ENCODE assay signal across 23 cellular contexts in genomic region chr5:40623480-40624420, GRCh38. TPM values are rescaled to one million over a fixed set of nuclear protein-coding genes. Genes with fewer than 3 reads are reported as not detected.
DNase-seq lines count a peak whose midpoint lies in the region; ATAC-seq and TF ChIP-seq lines count a peak whose summit lies in the region.
"Had no signal": no experiment of that assay in that cellular context is flagged by ENCODE, and none has a peak within 500 bp of the region (broad histone marks: within the 10 kb centered on the region; RNA-seq: fewer than 3 reads in every experiment).

No MANE protein-coding gene starts in this region.

- no peak overlapping the region for H3K9ac ChIP-seq in H9 (ENCODE audit: extremely low read depth, insufficient read length, low read length)
- H3K9ac ChIP-seq: BLaER1 treated with 17β-estradiol and CSF1 and Interleukin-3, amounts not matched to agents 10 nM and 100 nM; KMS-11 had no signal

- H3K36me3 ChIP-seq in CD4-positive, CD25-positive, alpha-beta regulatory T cell (ENCODE audit: control insufficient read depth, insufficient read depth, low read length) = no peaks in the 10 kb centered on the region
- H3K36me3 ChIP-seq: BLaER1 treated with 17β-estradiol and CSF1 and Interleukin-3, amounts not matched to agents 10 nM and 100 nM; thyroid gland had no signal

- H2AK5ac ChIP-seq in H9 (ENCODE audit: insufficient read length, low read length) = no peak overlapping the region

- no CpG with 5 or more reads among the region's 2 CpGs for whole genome bisulfite sequencing in H9 (ENCODE audit: extremely low coverage, insufficient read length, low lambda C conversion rate)

- H3K27me3 Mint-ChIP-seq in activated CD4-positive, alpha-beta T cell treated with anti-CD3 and anti-CD28 coated beads, Interleukin-2, amount 10 ng/mL, durations not matched to agents 7 days and 5 days = no peaks in the 10 kb centered on the region
- peaks cover 5% of the 10 kb centered on the region for H3K27me3 Mint-ChIP-seq in CD4-positive, CD25-positive, alpha-beta regulatory T cell
- no peaks in the 10 kb centered on the region for H3K27me3 Mint-ChIP-seq in H9 (ENCODE audit: low read depth)
- H3K27me3 Mint-ChIP-seq: activated B cell treated with CpG ODN at 0.5 μM for 24 hours had no signal

- H3K18ac ChIP-seq in H9 (ENCODE audit: insufficient read length, low read depth, low read length) = no peak overlapping the region

- H2BK20ac ChIP-seq in H9 (ENCODE audit: low read depth, low read length, poor library complexity, severe bottlenecking) = no peak overlapping the region

- no peak for TF ChIP-seq CTCF in H9 (conservative IDR thresholded peaks at IDR 0.05)

- no peak overlapping the region for H3K56ac ChIP-seq in H9 (ENCODE audit: insufficient read length, low read depth, low read length)

- peak; percentile 78 to 81 for ATAC-seq in CD4-positive, CD25-positive, alpha-beta regulatory T cell (ENCODE audit: low read depth in 2 of 2)
- no peak for ATAC-seq in GM18907 (IDR thresholded peaks at IDR 0.05; ENCODE audit: unreplicated experiment)
- ATAC-seq: A549, HCT116, psoas muscle had no signal

- H2BK5ac ChIP-seq in H9 (ENCODE audit: insufficient read length, low read length) = no peak overlapping the region

- H3K79me2 ChIP-seq in H9 (ENCODE audit: insufficient read depth, low read length) = no peaks in the 10 kb centered on the region

- no peak overlapping the region for H3T11ph ChIP-seq in H9 (ENCODE audit: low read length)

- no peak overlapping the region for H3K4ac ChIP-seq in H9 (ENCODE audit: low read depth, low read length)

- no peak overlapping the region for H3K4me2 ChIP-seq in H9 (ENCODE audit: insufficient read depth, insufficient read length, low read length)
- H3K4me2 ChIP-seq: A549; BLaER1 treated with 17β-estradiol and CSF1 and Interleukin-3, amounts not matched to agents 10 nM and 100 nM; KMS-11; smooth muscle cell had no signal

- no peak overlapping the region for H3K14ac ChIP-seq in H9 (ENCODE audit: insufficient read depth, low read length)

- H4K8ac ChIP-seq in H9 (replicated peaks; ENCODE audit: insufficient read length, low read depth, low read length) = no peak overlapping the region

- no peak overlapping the region for H2AFZ ChIP-seq in H9 (ENCODE audit: low read length)

- no peak overlapping the region for H2BK120ac ChIP-seq in H9 (ENCODE audit: low read depth, low read length, poor library complexity, severe bottlenecking)

- CTCF ChIA-PET in activated CD4-positive, alpha-beta T cell treated with anti-CD3 and anti-CD28 coated beads, Interleukin-2, amount 10 ng/mL, durations not matched to agents 7 days and 5 days (lab: Charles Lee) = no interaction called here

- H4K20me1 ChIP-seq in H9 (ENCODE audit: control insufficient read depth, insufficient read depth, insufficient read length) = no peaks in the 10 kb centered on the region
- H4K20me1 ChIP-seq: BLaER1 treated with 17β-estradiol and CSF1 and Interleukin-3, amounts not matched to agents 10 nM and 100 nM had no signal

- no peaks in the 10 kb centered on the region for H3K27me3 ChIP-seq in CD4-positive, CD25-positive, alpha-beta regulatory T cell (ENCODE audit: control insufficient read depth, insufficient read depth, low read length)
- no peaks in the 10 kb centered on the region for H3K27me3 ChIP-seq in H9 (ENCODE audit: insufficient read depth, low read length)
- H3K27me3 ChIP-seq: BLaER1 treated with 17β-estradiol and CSF1 and Interleukin-3, amounts not matched to agents 10 nM and 100 nM; thyroid gland had no signal

- H3K9me3 ChIP-seq in CD4-positive, CD25-positive, alpha-beta regulatory T cell (ENCODE audit: control insufficient read depth in 2 of 2, low read length in 2 of 2) = no peaks in the 10 kb centered on the region
- no peaks in the 10 kb centered on the region for H3K9me3 ChIP-seq in H9 (ENCODE audit: control insufficient read depth, low read depth, low read length)
- H3K9me3 ChIP-seq: A549; BLaER1 treated with 17β-estradiol and CSF1 and Interleukin-3, amounts not matched to agents 10 nM and 100 nM; psoas muscle; thyroid gland had no signal

- no peak overlapping the region for H2BK15ac ChIP-seq in H9 (ENCODE audit: low read depth, low read length)

- H3K27ac Mint-ChIP-seq in activated CD4-positive, alpha-beta T cell treated with anti-CD3 and anti-CD28 coated beads, Interleukin-2, amount 10 ng/mL, durations not matched to agents 7 days and 5 days = peak overlapping the region; percentile 60
- peak overlapping the region; percentile 46 to 64 (median 60) for H3K27ac Mint-ChIP-seq in CD4-positive, CD25-positive, alpha-beta regulatory T cell
- no peak overlapping the region for H3K27ac Mint-ChIP-seq in H9
- H3K27ac Mint-ChIP-seq: activated B cell treated with CpG ODN at 0.5 μM for 24 hours had no signal

- H3K79me1 ChIP-seq in H9 (ENCODE audit: insufficient read depth, low read depth, low read length, poor library complexity, severe bottlenecking) = no peaks in the 10 kb centered on the region

- H3K23ac ChIP-seq in H9 (ENCODE audit: insufficient read length, low read depth, low read length) = no peak overlapping the region

- no peaks in the 10 kb centered on the region for H3K23me2 ChIP-seq in H9 (ENCODE audit: insufficient read length, low read depth, low read length, poor library complexity, severe bottlenecking)

- peak overlapping the region; percentile 23 for H3K4me3 ChIP-seq in CD4-positive, CD25-positive, alpha-beta regulatory T cell (ENCODE audit: low read depth, low read length)
- H3K4me3 ChIP-seq: A549; BLaER1 treated with 17β-estradiol and CSF1 and Interleukin-3, amounts not matched to agents 10 nM and 100 nM; psoas muscle; smooth muscle cell; thyroid gland had no signal

- POLR2A ChIA-PET in activated CD4-positive, alpha-beta T cell treated with anti-CD3 and anti-CD28 coated beads, Interleukin-2, amount 10 ng/mL, durations not matched to agents 7 days and 5 days (lab: Charles Lee) = no interaction called here

- peaks cover 15% of the 10 kb centered on the region for H3K36me3 Mint-ChIP-seq in activated CD4-positive, alpha-beta T cell treated with anti-CD3 and anti-CD28 coated beads, Interleukin-2, amount 10 ng/mL, durations not matched to agents 7 days and 5 days (ENCODE audit: low read depth)
- no peaks in the 10 kb centered on the region for H3K36me3 Mint-ChIP-seq in CD4-positive, CD25-positive, alpha-beta regulatory T cell
- no peaks in the 10 kb centered on the region for H3K36me3 Mint-ChIP-seq in H9 (ENCODE audit: insufficient read depth in 1 of 3, low read depth in 3 of 3)

- peaks cover 13% of the 10 kb centered on the region for H3K4me1 ChIP-seq in CD4-positive, CD25-positive, alpha-beta regulatory T cell (ENCODE audit: control insufficient read depth, insufficient read depth, low read length, poor library complexity, severe bottlenecking)
- H3K4me1 ChIP-seq in H9 (ENCODE audit: insufficient read depth, low read length) = no peaks in the 10 kb centered on the region
- H3K4me1 ChIP-seq: psoas muscle, thyroid gland had no signal

- H2BK12ac ChIP-seq in H9 (ENCODE audit: insufficient read length, low read depth, low read length) = no peak overlapping the region

- peaks cover 15% of the 10 kb centered on the region for H3K9me3 Mint-ChIP-seq in activated CD4-positive, alpha-beta T cell treated with anti-CD3 and anti-CD28 coated beads, Interleukin-2, amount 10 ng/mL, durations not matched to agents 7 days and 5 days
- H3K9me3 Mint-ChIP-seq in CD4-positive, CD25-positive, alpha-beta regulatory T cell = peaks cover 0 to 1% (median 0%) of the 10 kb centered on the region in 7 donors
- no peaks in the 10 kb centered on the region for H3K9me3 Mint-ChIP-seq in H9
- H3K9me3 Mint-ChIP-seq: activated B cell treated with CpG ODN at 0.5 μM for 24 hours had no signal

- no peak overlapping the region for H3K27ac ChIP-seq in CD4-positive, CD25-positive, alpha-beta regulatory T cell (ENCODE audit: insufficient read depth, low read length, poor library complexity, severe bottlenecking)
- H3K27ac ChIP-seq in H9 (ENCODE audit: insufficient read length, low read depth, low read length) = no peak overlapping the region
- H3K27ac ChIP-seq: A549; BLaER1 treated with 17β-estradiol and CSF1 and Interleukin-3, amounts not matched to agents 10 nM and 100 nM; KMS-11; psoas muscle; thyroid gland had no signal

- peak; percentile 68 for DNase-seq in activated CD4-positive, alpha-beta T cell treated with anti-CD3 and anti-CD28 coated beads, Interleukin-2, amount 10 ng/mL, durations not matched to agents 7 days and 5 days
- no peak for DNase-seq in activated CD4-positive, alpha-beta T cell treated with anti-CD3 and anti-CD28 coated beads, Interleukin-2, amount 50 U/mL, for 48 hours
- DNase-seq in CD4-positive, CD25-positive, alpha-beta regulatory T cell = peak in 2 of 3 donors; percentile 48 to 58
- DNase-seq in T-helper 1 cell = peak in 3 of 5 donors; percentile 6 to 35 (median 28)
- DNase-seq in central memory CD4-positive, alpha-beta T cell = peak; percentile 52
- DNase-seq in SIG-M5 treated with dmso at 0.1 percent for 504 hours (lab: John Stamatoyannopoulos, UW; ENCODE audit: unreplicated experiment) = no peak
- DNase-seq in H9 = no peak
- DNase-seq: activated B cell treated with CpG ODN at 0.5 μM for 24 hours, DMS153, foreskin fibroblast, kidney glomerular epithelial cell, mesendoderm, NCI-H1048, NCI-H2029 treated with DMSO at 0.1 percent for 48 hours, NCI-H446 treated with DMSO at 0.1 percent for 48 hours, psoas muscle, thyroid gland had no signal

- H3K4me3 Mint-ChIP-seq in activated CD4-positive, alpha-beta T cell treated with anti-CD3 and anti-CD28 coated beads, Interleukin-2, amount 10 ng/mL, durations not matched to agents 7 days and 5 days = no peak overlapping the region
- peak overlapping the region in 1 of 4 donors; percentile 2 for H3K4me3 Mint-ChIP-seq in CD4-positive, CD25-positive, alpha-beta regulatory T cell
- H3K4me3 Mint-ChIP-seq in H9 = no peak overlapping the region
- H3K4me3 Mint-ChIP-seq: activated B cell treated with CpG ODN at 0.5 μM for 24 hours had no signal

- H4K91ac ChIP-seq in H9 (ENCODE audit: insufficient read length, low read depth, low read length) = no peak overlapping the region

- no peak overlapping the region for H4K5ac ChIP-seq in H9 (ENCODE audit: insufficient read length, low read depth, low read length)

- peaks cover 29% of the 10 kb centered on the region for H3K4me1 Mint-ChIP-seq in activated CD4-positive, alpha-beta T cell treated with anti-CD3 and anti-CD28 coated beads, Interleukin-2, amount 10 ng/mL, durations not matched to agents 7 days and 5 days
- H3K4me1 Mint-ChIP-seq in CD4-positive, CD25-positive, alpha-beta regulatory T cell = peaks cover 11 to 26% (median 18%) of the 10 kb centered on the region in 4 donors
- no peaks in the 10 kb centered on the region; a peak in 1 of 4 replicates for H3K4me1 Mint-ChIP-seq in H9

RNA-seq across cellular contexts. Expression of gene PTGER4, which starts 56.0 kb away (rescaled TPM):
- 10 to 100 TPM; 45.7 to 46.8 TPM for total RNA-seq in activated CD4-positive, alpha-beta T cell treated with anti-CD3 and anti-CD28 coated beads, Interleukin-2, amount 10 ng/mL, durations not matched to agents 7 days and 5 days
- total RNA-seq in CD4-positive, CD25-positive, alpha-beta regulatory T cell = 343 TPM
- 10 to 100 TPM; 17.2 to 37.6 (median 24.3) TPM for polyA plus RNA-seq in CD4-positive, CD25-positive, alpha-beta regulatory T cell
- total RNA-seq in H9 (2021) = 0.35 and 0.37 TPM in 2 replicates

Comparison
In these comparisons a context has a peak if more than half of its experiments do, and no peak if none do; other contexts are left out.
1. DNase-seq: peak in activated CD4-positive, alpha-beta T cell treated with anti-CD3 and anti-CD28 coated beads, Interleukin-2, amount 10 ng/mL, durations not matched to agents 7 days and 5 days (single experiment), CD4-positive, CD25-positive, alpha-beta regulatory T cell (2 of 3), T-helper 1 cell (3 of 5) and central memory CD4-positive, alpha-beta T cell (single experiment); none in activated CD4-positive, alpha-beta T cell treated with anti-CD3 and anti-CD28 coated beads, Interleukin-2, amount 50 U/mL, for 48 hours (0 of 2), SIG-M5 treated with dmso at 0.1 percent for 504 hours (single experiment) and H9 (single experiment).
2. H3K27ac Mint-ChIP-seq: peak in activated CD4-positive, alpha-beta T cell treated with anti-CD3 and anti-CD28 coated beads, Interleukin-2, amount 10 ng/mL, durations not matched to agents 7 days and 5 days (single experiment) and CD4-positive, CD25-positive, alpha-beta regulatory T cell (3 of 3); none in H9 (0 of 3).
3. RNA of gene PTGER4, which starts 56.0 kb away (total RNA-seq): 343 TPM in CD4-positive, CD25-positive, alpha-beta regulatory T cell (single experiment) and 45.7 to 46.8 TPM in activated CD4-positive, alpha-beta T cell treated with anti-CD3 and anti-CD28 coated beads, Interleukin-2, amount 10 ng/mL, durations not matched to agents 7 days and 5 days; 0.35 to 0.37 TPM in H9; every median in the first group is over 10 times any median in the second.